In the genomic region with DNA sequence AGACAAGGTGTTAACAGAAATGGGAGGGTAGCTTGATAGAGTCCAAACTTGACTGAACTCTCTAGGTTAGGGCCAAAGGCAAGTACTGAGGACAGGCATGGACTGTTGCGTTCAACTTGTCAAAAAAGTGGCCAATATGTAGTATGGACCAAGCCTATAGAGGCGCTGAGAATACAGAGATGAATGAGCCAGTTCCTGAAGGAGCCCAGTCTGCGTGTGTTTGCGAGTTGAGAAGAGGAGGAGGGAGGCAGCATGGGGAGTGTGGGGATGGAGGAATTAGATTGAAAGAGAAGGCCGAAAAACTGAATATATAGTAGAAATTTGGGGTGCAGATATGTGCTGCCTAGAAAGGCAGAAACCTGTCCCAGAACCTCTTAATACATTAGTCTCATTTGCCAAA, we compare ENCODE assay signal across 8 cellular contexts. TPM values are rescaled to one million over a fixed set of nuclear protein-coding genes. Genes with fewer than 3 reads are reported as not detected.
A peak's percentile ranks its signal among the peaks of the same experiment; 100 is the strongest.
DNase-seq lines count a peak whose midpoint lies in the region; ATAC-seq and TF ChIP-seq lines count a peak whose summit lies in the region.

No MANE protein-coding gene starts in this region.

- no peaks in the 10 kb centered on the region for H3K27me3 Mint-ChIP-seq in activated B cell treated with CpG ODN at 0.5 μM for 24 hours

- H3K9me3 ChIP-seq in HUES48 (ENCODE audit: control insufficient read depth, insufficient read depth, low read length), result no peaks in the 10 kb centered on the region

- H3K4me3 ChIP-seq in HUES48 (ENCODE audit: low read depth, low read length) (peak overlapping the region; percentile 69), rectal smooth muscle tissue (ENCODE audit: low read length) (peak overlapping the region; percentile 89)

- POLR2A ChIA-PET in activated B cell treated with CpG ODN at 0.5 μM for 24 hours (lab: Charles Lee), result interaction anchor here (0.6 to 8.8 kb wide), 4 partner anchors 37 to 170 kb away, joined by 3 to 164 read pairs (median 22); no protein-coding TSS in a partner anchor

- H3K36me3 Mint-ChIP-seq in activated B cell treated with CpG ODN at 0.5 μM for 24 hours (ENCODE audit: low read depth), result peaks cover 10% of the 10 kb centered on the region

- peaks cover 37% of the 10 kb centered on the region for H3K4me1 Mint-ChIP-seq in activated B cell treated with CpG ODN at 0.5 μM for 24 hours

- H3K4me1 ChIP-seq in HUES48 (ENCODE audit: control insufficient read depth, insufficient read depth, low read length) (peaks cover 25% of the 10 kb centered on the region), rectal smooth muscle tissue (ENCODE audit: control insufficient read depth, insufficient read depth, low read length) (peaks cover 5% of the 10 kb centered on the region)

- H3K9ac ChIP-seq in HUES48 (ENCODE audit: low read depth, low read length) (peak overlapping the region; percentile 46), rectal smooth muscle tissue (ENCODE audit: low read length) (no peak overlapping the region)

- no peak for ATAC-seq in activated B cell treated with CpG ODN at 0.5 μM for 24 hours (ENCODE audit: low read depth)

- H3K27ac Mint-ChIP-seq in activated B cell treated with CpG ODN at 0.5 μM for 24 hours, result peak overlapping the region; percentile 97

- H3K36me3 ChIP-seq in HUES48 (ENCODE audit: control insufficient read depth, insufficient read depth, low read length) (no peaks in the 10 kb centered on the region), rectal smooth muscle tissue (ENCODE audit: control insufficient read depth, insufficient read depth, low read length) (no peaks in the 10 kb centered on the region)

- H3K27ac ChIP-seq in HUES48 (ENCODE audit: low read depth, low read length) (peak overlapping the region; percentile 30), rectal smooth muscle tissue (ENCODE audit: low read depth, low read length) (peak overlapping the region; percentile 96)

- no peaks in the 10 kb centered on the region for H3K9me3 Mint-ChIP-seq in activated B cell treated with CpG ODN at 0.5 μM for 24 hours

- intact Hi-C loops in activated B cell treated with CpG ODN at 0.5 μM for 24 hours (cut with micrococcal nuclease), result loop anchor here (1.0 to 10.0 kb wide), 8 partner anchors 39 to 515 kb away; partner anchors contain the start of gene MAP3K9

- TF ChIP-seq CTCF in activated B cell treated with CpG ODN at 0.5 μM for 24 hours (IDR thresholded peaks at IDR 0.05), result no peak

- H3K27me3 ChIP-seq in HUES48 (ENCODE audit: control insufficient read depth, insufficient read depth, low read length), result no peaks in the 10 kb centered on the region
- no peaks in the 10 kb centered on the region for H3K27me3 ChIP-seq in rectal smooth muscle tissue (ENCODE audit: control insufficient read depth, insufficient read depth, low read length)

- CTCF ChIA-PET in activated B cell treated with CpG ODN at 0.5 μM for 24 hours (lab: Charles Lee), result interaction anchor here (0.8 to 2.9 kb wide), 2 partner anchors 178 to 182 kb away, joined by 3 to 12 read pairs; no protein-coding TSS in a partner anchor

- peak overlapping the region; percentile 95 for H3K4me3 Mint-ChIP-seq in activated B cell treated with CpG ODN at 0.5 μM for 24 hours

- peak; percentile 20 for DNase-seq in NOMO-1 treated with DMSO at 0.1 percent for 48 hours (lab: John Stamatoyannopoulos, UW; ENCODE audit: unreplicated experiment)
- no peak for DNase-seq in NOMO-1 treated with dmso at 0.1 percent for 144 hours (lab: John Stamatoyannopoulos, UW; ENCODE audit: unreplicated experiment)
- no peak for DNase-seq in activated B cell treated with CpG ODN at 0.5 μM for 24 hours
- DNase-seq in glomerular visceral epithelial cell (ENCODE audit: extremely low spot score), result peak; percentile 3
- DNase-seq in NCI-H2029 treated with DMSO at 0.1 percent for 48 hours (lab: John Stamatoyannopoulos, UW), result no peak
- no peak for DNase-seq in KG1 (lab: John Stamatoyannopoulos, UW)

RNA-seq across cellular contexts. Expression of gene SIPA1L1, which starts 0.6 kb away (rescaled TPM):
- 114 and 134 TPM in 2 replicates for total RNA-seq in activated B cell treated with CpG ODN at 0.5 μM for 24 hours

Comparison
In these comparisons a context has a peak if more than half of its experiments do, and no peak if none do; other contexts are left out.
1. DNase-seq: peak in NOMO-1 treated with DMSO at 0.1 percent for 48 hours (single experiment) and glomerular visceral epithelial cell (single experiment); none in NOMO-1 treated with dmso at 0.1 percent for 144 hours (single experiment), activated B cell treated with CpG ODN at 0.5 μM for 24 hours (single experiment), NCI-H2029 treated with DMSO at 0.1 percent for 48 hours (single experiment) and KG1 (single experiment).